ENCODE assay signal across 9 cellular contexts in the genomic region with DNA sequence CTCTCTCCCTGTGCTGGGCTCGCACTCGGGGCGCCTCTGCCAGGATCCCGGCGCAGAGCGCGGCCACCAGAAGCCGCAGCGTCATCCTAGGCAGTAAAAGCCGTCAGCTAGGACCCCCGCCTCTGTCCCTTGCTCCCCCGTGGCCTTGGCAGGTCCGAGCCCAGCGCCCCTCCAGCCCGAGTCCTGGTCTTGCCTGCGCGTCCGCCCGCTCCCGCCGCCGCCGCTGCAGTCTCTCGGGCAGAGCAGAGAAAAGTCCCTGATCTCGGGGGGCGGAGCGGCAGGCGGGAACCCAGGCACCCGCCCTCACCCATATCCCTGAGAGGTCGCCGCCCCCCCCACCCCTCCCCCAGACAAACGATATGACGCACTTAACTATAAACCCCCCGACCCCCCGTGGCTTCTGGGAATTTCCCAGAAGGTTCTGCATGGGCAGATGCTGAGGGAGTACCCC. TPM values are rescaled to one million over a fixed set of nuclear protein-coding genes. Genes with fewer than 3 reads are reported as not detected.
DNase-seq lines count a peak whose midpoint lies in the region; ATAC-seq and TF ChIP-seq lines count a peak whose summit lies in the region.
"Had no signal": no experiment of that assay in that cellular context is flagged by ENCODE, and none has a peak within 500 bp of the region (broad histone marks: within the 10 kb centered on the region; RNA-seq: fewer than 3 reads in every experiment).

TSS of gene COL7A1 (minus strand) at position 255 of the 451 bp plus-strand sequence. CDS start at position 85, 170 bp downstream.

- no peaks in the 10 kb centered on the region for H3K27me3 ChIP-seq in psoas muscle (ENCODE audit: insufficient read depth in 3 of 3, low read length in 2 of 3)

- CTCF ChIA-PET in activated B cell treated with CpG ODN at 0.5 μM for 24 hours (lab: Charles Lee): no interaction called here

- peaks cover 57% of the 10 kb centered on the region for H3K4me1 ChIP-seq in psoas muscle

- H3K9me3 ChIP-seq in psoas muscle: no peaks in the 10 kb centered on the region

- DNase-seq in Daoy (ENCODE audit: low read depth) (no peak), activated B cell treated with CpG ODN at 0.5 μM for 24 hours (no peak), Right ventricle myocardium superior (no peak), psoas muscle (no peak), NCI-H2081 treated with DMSO at 0.1 percent for 48 hours (lab: John Stamatoyannopoulos, UW) (no peak)
- DNase-seq: NCI-H1048 had no signal

- peaks cover 23% of the 10 kb centered on the region for H3K27me3 Mint-ChIP-seq in activated B cell treated with CpG ODN at 0.5 μM for 24 hours

- no peak within 1 kb of the TSS for H3K27ac Mint-ChIP-seq in activated B cell treated with CpG ODN at 0.5 μM for 24 hours

- POLR2A ChIA-PET in activated B cell treated with CpG ODN at 0.5 μM for 24 hours (lab: Charles Lee): no interaction called here

- TF ChIP-seq CTCF in activated B cell treated with CpG ODN at 0.5 μM for 24 hours (IDR thresholded peaks at IDR 0.05) (no peak), psoas muscle (IDR thresholded peaks at IDR 0.05) (no peak)

- ATAC-seq in activated B cell treated with CpG ODN at 0.5 μM for 24 hours (ENCODE audit: low read depth) (peak; percentile 66), Right ventricle myocardium superior (ENCODE audit: poor library complexity) (no peak), psoas muscle (peak in 1 of 4 donors; percentile 5), HG03025 (IDR thresholded peaks at IDR 0.05; ENCODE audit: low FRiP score, unreplicated experiment) (no peak), HG03175 (IDR thresholded peaks at IDR 0.05; ENCODE audit: unreplicated experiment) (no peak), HG03139 (IDR thresholded peaks at IDR 0.05; ENCODE audit: unreplicated experiment) (no peak)

- peaks cover 14% of the 10 kb centered on the region for H3K4me1 Mint-ChIP-seq in activated B cell treated with CpG ODN at 0.5 μM for 24 hours

- WGBS in psoas muscle, 3 donors: 1 to 3% (median 3%) methylated on average over 19 to 35 of the region's 35 CpGs

- peak within 1 kb of the TSS; percentile 57 for H3K4me3 Mint-ChIP-seq in activated B cell treated with CpG ODN at 0.5 μM for 24 hours

- intact Hi-C loops in activated B cell treated with CpG ODN at 0.5 μM for 24 hours (cut with micrococcal nuclease): no loop called here
- intact Hi-C loops in Right ventricle myocardium superior (cut with DNase I): no loop called here
- intact Hi-C loops in psoas muscle (cut with DNase I): no loop called here

- no peaks in the 10 kb centered on the region for H3K9me3 Mint-ChIP-seq in activated B cell treated with CpG ODN at 0.5 μM for 24 hours

- peak within 1 kb of the TSS; percentile 94 for H3K27ac ChIP-seq in psoas muscle

- peaks cover 5 to 16% of the 10 kb centered on the region in 2 donors for H3K36me3 ChIP-seq in psoas muscle (ENCODE audit: insufficient read depth in 1 of 2, low read depth in 1 of 2)

- H3K4me3 ChIP-seq in psoas muscle: peak within 1 kb of the TSS; percentile 61

- peaks cover 27% of the 10 kb centered on the region for H3K36me3 Mint-ChIP-seq in activated B cell treated with CpG ODN at 0.5 μM for 24 hours (ENCODE audit: low read depth)

RNA-seq across cellular contexts. Expression of gene COL7A1, which starts in this region (rescaled TPM):
- 107 and 154 TPM in 2 replicates for total RNA-seq in Daoy (2014; rRNA removed; shearing (Covaris generic))
- total RNA-seq in activated B cell treated with CpG ODN at 0.5 μM for 24 hours: 0.98 and 1.5 TPM in 2 replicates
- 16.1 TPM for total RNA-seq in Right ventricle myocardium superior
- total RNA-seq in psoas muscle: 10 to 100 TPM in 1 of 4 donors, 1 to 10 TPM in 3; 5.1 to 22.2 (median 5.8) TPM
- polyA plus RNA-seq in psoas muscle: 1 to 10 TPM; 1.6 to 3.5 (median 2.7) TPM
